Comparison of ENCODE assay signal across 1 cellular context in genomic region chr3:64239841-64240240, GRCh38.
TF ChIP-seq lines count a peak whose summit lies in the region.

No MANE protein-coding gene starts in this region.

TF ChIP-seq in IMR-90, 13 proteins besides CTCF, POLR2A, EP300 and RAD21:
- no peak for TF ChIP-seq RCOR1 (IDR thresholded peaks at IDR 0.05; ENCODE audit: insufficient replicate concordance, low read length)
- no peak for TF ChIP-seq USF2 (IDR thresholded peaks at IDR 0.05; ENCODE audit: low read depth, low read length)
- no peak for TF ChIP-seq SMC3 (IDR thresholded peaks at IDR 0.05; ENCODE audit: low read depth, low read length)
- TF ChIP-seq CEBPB (IDR thresholded peaks at IDR 0.05; ENCODE audit: low read depth, low read length): no peak
- no peak for TF ChIP-seq FOS (IDR thresholded peaks at IDR 0.05; ENCODE audit: low read depth, low read length)
- no peak for TF ChIP-seq BHLHE40 (IDR thresholded peaks at IDR 0.05; ENCODE audit: low read depth, low read length)
- TF ChIP-seq CHD1 (IDR thresholded peaks at IDR 0.05; ENCODE audit: low read depth, low read length): no peak
- TF ChIP-seq RFX5 (IDR thresholded peaks at IDR 0.05; ENCODE audit: low read depth, low read length): no peak
- TF ChIP-seq ELK1 (IDR thresholded peaks at IDR 0.05; ENCODE audit: borderline replicate concordance, low read depth, low read length): no peak
- TF ChIP-seq NFE2L2 (IDR thresholded peaks at IDR 0.05; ENCODE audit: low read depth, low read length): no peak
